In the genomic region with DNA sequence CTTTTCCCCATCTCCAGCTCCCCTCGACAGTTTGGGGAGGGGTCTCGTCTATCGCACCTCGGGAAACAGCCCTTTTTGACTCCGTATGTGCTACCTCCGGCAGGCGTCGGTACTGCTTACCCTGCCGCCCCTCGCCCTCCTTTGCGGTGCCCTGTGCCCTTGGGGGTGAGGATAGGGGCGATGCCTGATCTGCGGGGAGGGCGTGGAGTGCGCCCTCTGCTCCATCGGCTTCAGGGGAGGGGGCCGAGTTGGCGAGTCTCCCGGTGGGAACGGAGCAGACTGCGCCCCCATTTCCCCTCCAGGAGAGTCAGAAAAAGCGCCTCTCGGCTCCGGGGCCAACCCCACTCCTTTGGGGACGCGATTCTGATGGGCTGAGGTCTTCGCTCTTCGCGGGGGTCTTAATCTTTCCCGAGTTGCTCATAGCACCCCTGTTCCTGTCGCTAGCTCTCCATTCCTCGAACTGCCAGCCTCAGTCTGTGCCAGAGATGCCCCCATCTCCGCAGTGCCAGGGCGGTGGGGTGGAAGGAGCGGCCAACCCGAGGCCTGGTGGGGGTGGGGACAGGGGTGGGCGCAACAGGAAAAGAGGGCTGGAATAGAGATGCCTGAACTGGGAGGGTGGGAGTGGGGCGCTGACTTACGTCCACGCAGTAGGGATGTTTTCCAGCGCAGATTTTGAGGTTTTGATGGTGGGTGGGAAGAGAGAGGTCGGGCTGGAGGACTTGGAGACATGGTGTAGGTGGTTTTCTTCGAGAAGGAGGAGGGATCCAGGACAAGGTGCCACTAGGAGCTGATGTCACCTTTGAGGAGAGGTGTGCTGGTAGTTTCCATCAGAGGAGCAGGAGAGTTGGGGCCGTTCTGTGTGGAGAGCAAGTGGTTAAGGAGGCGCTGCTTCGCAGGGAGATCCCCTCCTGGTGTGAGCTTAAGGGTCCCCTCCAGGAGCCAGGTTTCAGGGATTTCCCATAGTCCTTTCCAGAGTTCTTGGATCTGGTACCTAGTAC, we compare ENCODE assay signal across 1 cellular context.
TF ChIP-seq lines count a peak whose summit lies in the region.

No MANE protein-coding gene starts in this region.

TF ChIP-seq in HEK293, 187 proteins besides CTCF, POLR2A, EP300 and RAD21 (continued from another document):
- TF ChIP-seq SCRT1 (tag by site-specific recombination; IDR thresholded peaks at IDR 0.05; ENCODE audit: borderline replicate concordance) (no peak), ZNF132 (tag by site-specific recombination; IDR thresholded peaks at IDR 0.05; ENCODE audit: borderline replicate concordance) (no peak), ZNF169 (tag by site-specific recombination; IDR thresholded peaks at IDR 0.05) (no peak), ZNF2 (tag by site-specific recombination; IDR thresholded peaks at IDR 0.05) (no peak), ZNF341 (tag by site-specific recombination; IDR thresholded peaks at IDR 0.05; ENCODE audit: low read depth) (no peak), KLF8 (tag by site-specific recombination; IDR thresholded peaks at IDR 0.05) (no peak), ZIC2 (tag by site-specific recombination; IDR thresholded peaks at IDR 0.05) (0 out of 2 replicates have a peak, but pooled peaks have one; percentile 7), SP2 (tag by site-specific recombination; IDR thresholded peaks at IDR 0.05) (0 out of 2 replicates have a peak, but pooled peaks have one; percentile 9), ZNF544 (tag by site-specific recombination; IDR thresholded peaks at IDR 0.05) (no peak), ZBTB1 (tag by site-specific recombination; IDR thresholded peaks at IDR 0.05) (no peak), ZBTB7A (tag by site-specific recombination; IDR thresholded peaks at IDR 0.05; ENCODE audit: low read depth) (no peak), EGR2 (tag by site-specific recombination; IDR thresholded peaks at IDR 0.05; ENCODE audit: low read depth) (peak; percentile 37; the same call in 1 of the 2 replicates), ZNF473 (tag by site-specific recombination; IDR thresholded peaks at IDR 0.05) (no peak), ZNF747 (tag by site-specific recombination; IDR thresholded peaks at IDR 0.05) (no peak), ZNF350 (tag by site-specific recombination; IDR thresholded peaks at IDR 0.05) (no peak), GLIS2 (tag by site-specific recombination; IDR thresholded peaks at IDR 0.05) (peak; percentile 16; the same call in 1 of the 2 replicates), ZNF529 (tag by site-specific recombination; IDR thresholded peaks at IDR 0.05; ENCODE audit: insufficient replicate concordance) (no peak)
- TF ChIP-seq, protein P1, sequence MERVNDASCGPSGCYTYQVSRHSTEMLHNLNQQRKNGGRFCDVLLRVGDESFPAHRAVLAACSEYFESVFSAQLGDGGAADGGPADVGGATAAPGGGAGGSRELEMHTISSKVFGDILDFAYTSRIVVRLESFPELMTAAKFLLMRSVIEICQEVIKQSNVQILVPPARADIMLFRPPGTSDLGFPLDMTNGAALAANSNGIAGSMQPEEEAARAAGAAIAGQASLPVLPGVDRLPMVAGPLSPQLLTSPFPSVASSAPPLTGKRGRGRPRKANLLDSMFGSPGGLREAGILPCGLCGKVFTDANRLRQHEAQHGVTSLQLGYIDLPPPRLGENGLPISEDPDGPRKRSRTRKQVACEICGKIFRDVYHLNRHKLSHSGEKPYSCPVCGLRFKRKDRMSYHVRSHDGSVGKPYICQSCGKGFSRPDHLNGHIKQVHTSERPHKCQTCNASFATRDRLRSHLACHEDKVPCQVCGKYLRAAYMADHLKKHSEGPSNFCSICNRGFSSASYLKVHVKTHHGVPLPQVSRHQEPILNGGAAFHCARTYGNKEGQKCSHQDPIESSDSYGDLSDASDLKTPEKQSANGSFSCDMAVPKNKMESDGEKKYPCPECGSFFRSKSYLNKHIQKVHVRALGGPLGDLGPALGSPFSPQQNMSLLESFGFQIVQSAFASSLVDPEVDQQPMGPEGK (tag by site-specific recombination; IDR thresholded peaks at IDR 0.05), result no peak
- TF ChIP-seq, protein P2, sequence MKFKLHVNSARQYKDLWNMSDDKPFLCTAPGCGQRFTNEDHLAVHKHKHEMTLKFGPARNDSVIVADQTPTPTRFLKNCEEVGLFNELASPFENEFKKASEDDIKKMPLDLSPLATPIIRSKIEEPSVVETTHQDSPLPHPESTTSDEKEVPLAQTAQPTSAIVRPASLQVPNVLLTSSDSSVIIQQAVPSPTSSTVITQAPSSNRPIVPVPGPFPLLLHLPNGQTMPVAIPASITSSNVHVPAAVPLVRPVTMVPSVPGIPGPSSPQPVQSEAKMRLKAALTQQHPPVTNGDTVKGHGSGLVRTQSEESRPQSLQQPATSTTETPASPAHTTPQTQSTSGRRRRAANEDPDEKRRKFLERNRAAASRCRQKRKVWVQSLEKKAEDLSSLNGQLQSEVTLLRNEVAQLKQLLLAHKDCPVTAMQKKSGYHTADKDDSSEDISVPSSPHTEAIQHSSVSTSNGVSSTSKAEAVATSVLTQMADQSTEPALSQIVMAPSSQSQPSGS (tag by site-specific recombination; IDR thresholded peaks at IDR 0.05; ENCODE audit: low read depth), result no peak
- TF ChIP-seq, protein P3, sequence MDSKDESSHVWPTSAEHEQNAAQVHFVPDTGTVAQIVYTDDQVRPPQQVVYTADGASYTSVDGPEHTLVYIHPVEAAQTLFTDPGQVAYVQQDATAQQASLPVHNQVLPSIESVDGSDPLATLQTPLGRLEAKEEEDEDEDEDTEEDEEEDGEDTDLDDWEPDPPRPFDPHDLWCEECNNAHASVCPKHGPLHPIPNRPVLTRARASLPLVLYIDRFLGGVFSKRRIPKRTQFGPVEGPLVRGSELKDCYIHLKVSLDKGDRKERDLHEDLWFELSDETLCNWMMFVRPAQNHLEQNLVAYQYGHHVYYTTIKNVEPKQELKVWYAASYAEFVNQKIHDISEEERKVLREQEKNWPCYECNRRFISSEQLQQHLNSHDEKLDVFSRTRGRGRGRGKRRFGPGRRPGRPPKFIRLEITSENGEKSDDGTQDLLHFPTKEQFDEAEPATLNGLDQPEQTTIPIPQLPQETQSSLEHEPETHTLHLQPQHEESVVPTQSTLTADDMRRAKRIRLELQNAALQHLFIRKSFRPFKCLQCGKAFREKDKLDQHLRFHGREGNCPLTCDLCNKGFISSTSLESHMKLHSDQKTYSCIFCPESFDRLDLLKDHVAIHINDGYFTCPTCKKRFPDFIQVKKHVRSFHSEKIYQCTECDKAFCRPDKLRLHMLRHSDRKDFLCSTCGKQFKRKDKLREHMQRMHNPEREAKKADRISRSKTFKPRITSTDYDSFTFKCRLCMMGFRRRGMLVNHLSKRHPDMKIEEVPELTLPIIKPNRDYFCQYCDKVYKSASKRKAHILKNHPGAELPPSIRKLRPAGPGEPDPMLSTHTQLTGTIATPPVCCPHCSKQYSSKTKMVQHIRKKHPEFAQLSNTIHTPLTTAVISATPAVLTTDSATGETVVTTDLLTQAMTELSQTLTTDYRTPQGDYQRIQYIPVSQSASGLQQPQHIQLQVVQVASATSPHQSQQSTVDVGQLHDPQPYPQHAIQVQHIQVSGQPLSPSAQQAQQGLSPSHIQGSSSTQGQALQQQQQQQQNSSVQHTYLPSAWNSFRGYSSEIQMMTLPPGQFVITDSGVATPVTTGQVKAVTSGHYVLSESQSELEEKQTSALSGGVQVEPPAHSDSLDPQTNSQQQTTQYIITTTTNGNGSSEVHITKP (tag by site-specific recombination; IDR thresholded peaks at IDR 0.05), result no peak
- TF ChIP-seq, protein P4, sequence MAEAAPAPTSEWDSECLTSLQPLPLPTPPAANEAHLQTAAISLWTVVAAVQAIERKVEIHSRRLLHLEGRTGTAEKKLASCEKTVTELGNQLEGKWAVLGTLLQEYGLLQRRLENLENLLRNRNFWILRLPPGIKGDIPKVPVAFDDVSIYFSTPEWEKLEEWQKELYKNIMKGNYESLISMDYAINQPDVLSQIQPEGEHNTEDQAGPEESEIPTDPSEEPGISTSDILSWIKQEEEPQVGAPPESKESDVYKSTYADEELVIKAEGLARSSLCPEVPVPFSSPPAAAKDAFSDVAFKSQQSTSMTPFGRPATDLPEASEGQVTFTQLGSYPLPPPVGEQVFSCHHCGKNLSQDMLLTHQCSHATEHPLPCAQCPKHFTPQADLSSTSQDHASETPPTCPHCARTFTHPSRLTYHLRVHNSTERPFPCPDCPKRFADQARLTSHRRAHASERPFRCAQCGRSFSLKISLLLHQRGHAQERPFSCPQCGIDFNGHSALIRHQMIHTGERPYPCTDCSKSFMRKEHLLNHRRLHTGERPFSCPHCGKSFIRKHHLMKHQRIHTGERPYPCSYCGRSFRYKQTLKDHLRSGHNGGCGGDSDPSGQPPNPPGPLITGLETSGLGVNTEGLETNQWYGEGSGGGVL (tag by site-specific recombination; IDR thresholded peaks at IDR 0.05), result no peak
TF ChIP-seq in HEK293: peak in this region for 6.
